In genomic region chr13:80783926-80784325, GRCh38 we compare ENCODE assay signal across 14 cellular contexts.
DNase-seq lines count a peak whose midpoint lies in the region; ATAC-seq and TF ChIP-seq lines count a peak whose summit lies in the region.
"Had no signal": no experiment of that assay in that cellular context is flagged by ENCODE, and none has a peak within 500 bp of the region (broad histone marks: within the 10 kb centered on the region; RNA-seq: fewer than 3 reads in every experiment).

No MANE protein-coding gene starts in this region.

- H3K23ac ChIP-seq in mesenchymal stem cell (ENCODE audit: low read length in 2 of 2) = no peak overlapping the region

- H3K4me2 ChIP-seq in fibroblast of lung (ENCODE audit: extremely low read depth, insufficient read depth, low read length) (no peak overlapping the region), mesenchymal stem cell (ENCODE audit: low read length, poor library complexity, severe bottlenecking) (no peak overlapping the region)

- H4K20me1 ChIP-seq in fibroblast of lung (ENCODE audit: control insufficient read depth, extremely low read depth, insufficient read depth, low read length) = no peaks in the 10 kb centered on the region

- no peak overlapping the region for H3K18ac ChIP-seq in mesenchymal stem cell (ENCODE audit: low read depth in 1 of 2, low read length in 2 of 2)

- H2BK15ac ChIP-seq in mesenchymal stem cell (ENCODE audit: low read depth, poor library complexity, severe bottlenecking) = no peak overlapping the region

- no peak overlapping the region for H3K27ac ChIP-seq in fibroblast of lung (ENCODE audit: insufficient read depth, low read length)
- no peak overlapping the region for H3K27ac ChIP-seq in mesenchymal stem cell (ENCODE audit: low read length, poor library complexity, severe bottlenecking)
- H3K27ac ChIP-seq: body of pancreas, right lobe of liver, suprapubic skin had no signal

- ATAC-seq in GM18873 (IDR thresholded peaks at IDR 0.05; ENCODE audit: low FRiP score, unreplicated experiment) (no peak), GM18520 (IDR thresholded peaks at IDR 0.05; ENCODE audit: unreplicated experiment) (no peak), GM21723 (IDR thresholded peaks at IDR 0.05; ENCODE audit: unreplicated experiment) (no peak)
- ATAC-seq: body of pancreas, right lobe of liver had no signal

- no peak for TF ChIP-seq CTCF in fibroblast of lung (conservative IDR thresholded peaks at IDR 0.05 in 1 of 2, IDR thresholded peaks at IDR 0.05 in 1 of 2; ENCODE audit: low read depth in 1 of 2, low read length in 2 of 2)

- no peak overlapping the region for H2AK5ac ChIP-seq in mesenchymal stem cell (ENCODE audit: low read length, severe bottlenecking)

- H2AFZ ChIP-seq in fibroblast of lung (ENCODE audit: low read length) (no peak overlapping the region), mesenchymal stem cell (ENCODE audit: low read depth, low read length) (no peak overlapping the region)

- H3K4me3 ChIP-seq in fibroblast of lung (replicated peaks in 1 of 4; ENCODE audit: control extremely low read depth in 1 of 4, insufficient read depth in 1 of 4, low read depth in 3 of 4, low read length in 4 of 4) (no peak overlapping the region), mesenchymal stem cell (ENCODE audit: insufficient read depth in 1 of 2, low read depth in 1 of 2, low read length in 2 of 2) (no peak overlapping the region)
- H3K4me3 ChIP-seq: body of pancreas, right lobe of liver, suprapubic skin had no signal

- H3K9me3 ChIP-seq in fibroblast of lung (ENCODE audit: control insufficient read depth, insufficient read depth, low read depth, low read length) (no peaks in the 10 kb centered on the region), mesenchymal stem cell (ENCODE audit: control insufficient read depth, low read length) (no peaks in the 10 kb centered on the region)
- H3K9me3 ChIP-seq: body of pancreas, Caco-2, right lobe of liver, suprapubic skin had no signal

- H3K4me1 ChIP-seq in fibroblast of lung (ENCODE audit: control insufficient read depth, extremely low read depth, insufficient read depth, low read length) (no peaks in the 10 kb centered on the region), mesenchymal stem cell (ENCODE audit: control insufficient read depth, insufficient read depth, low read depth, low read length) (no peaks in the 10 kb centered on the region)
- H3K4me1 ChIP-seq: body of pancreas, Caco-2, right lobe of liver, suprapubic skin had no signal

- no peak overlapping the region for H3K4ac ChIP-seq in mesenchymal stem cell (ENCODE audit: low read depth in 1 of 2, low read length in 2 of 2)

- no peak overlapping the region for H2BK5ac ChIP-seq in mesenchymal stem cell (ENCODE audit: low read depth, low read length, poor library complexity, severe bottlenecking)

- in situ Hi-C loops in ACHN (cut with HindIII; ENCODE audit: low pct_ligation_motif_present, low pct_unique_long_range_greater_than_20kb, low sequenced_read_pairs) = no loop called here
- in situ Hi-C loops in SK-MEL-5 (cut with HindIII; ENCODE audit: low pct_unique_long_range_greater_than_20kb, low sequenced_read_pairs) = no loop called here

- H2BK120ac ChIP-seq in mesenchymal stem cell (ENCODE audit: low read depth, low read length) = no peak overlapping the region

- intact Hi-C loops in head of caudate nucleus (cut with DNase I) = no loop called here

- WGBS in mesenchymal stem cell = 93% methylated on average over 2 of the region's 2 CpGs

- no peaks in the 10 kb centered on the region for H3K36me3 ChIP-seq in fibroblast of lung (ENCODE audit: control insufficient read depth, insufficient read depth, low read length)
- no peaks in the 10 kb centered on the region for H3K36me3 ChIP-seq in mesenchymal stem cell (ENCODE audit: control insufficient read depth in 1 of 2, insufficient read depth in 2 of 2, low read depth in 1 of 2, low read length in 2 of 2)
- H3K36me3 ChIP-seq: right lobe of liver, suprapubic skin had no signal

- H3K27me3 ChIP-seq in fibroblast of lung (ENCODE audit: control insufficient read depth, insufficient read depth, low read length) = no peaks in the 10 kb centered on the region
- no peaks in the 10 kb centered on the region for H3K27me3 ChIP-seq in mesenchymal stem cell (ENCODE audit: control insufficient read depth in 1 of 2, insufficient read depth in 1 of 2, low read length in 2 of 2)
- H3K27me3 ChIP-seq: body of pancreas, right lobe of liver, suprapubic skin had no signal

- H2BK12ac ChIP-seq in mesenchymal stem cell (ENCODE audit: low read length in 2 of 2) = no peak overlapping the region

- peak; percentile 48 for DNase-seq in ACHN
- DNase-seq in SK-MEL-5 (ENCODE audit: low read depth, low spot score) = peak; percentile 22
- peak; percentile 39 to 93 for DNase-seq in fibroblast of lung (ENCODE audit: low read depth in 2 of 2)
- peak; percentile 17 for DNase-seq in mesenchymal stem cell
- DNase-seq in head of caudate nucleus = no peak
- DNase-seq: activated CD4-positive, alpha-beta T cell treated with anti-CD3 and anti-CD28 coated beads, Interleukin-2, amount 10 ng/mL, durations not matched to agents 24 days and 14 days; body of pancreas; Caco-2; KG1; right lobe of liver had no signal

- H3K79me2 ChIP-seq in fibroblast of lung (ENCODE audit: control insufficient read depth, insufficient read depth, low read length) = no peaks in the 10 kb centered on the region

- H3K79me1 ChIP-seq in mesenchymal stem cell (replicated peaks; ENCODE audit: low read length, poor library complexity, severe bottlenecking) = no peaks in the 10 kb centered on the region

- H4K91ac ChIP-seq in mesenchymal stem cell (ENCODE audit: low read length) = no peak overlapping the region

- H3K9ac ChIP-seq in fibroblast of lung (ENCODE audit: insufficient read depth, low read length) (no peak overlapping the region), mesenchymal stem cell (ENCODE audit: low read length) (peak overlapping the region; percentile 76)

- no peak overlapping the region for H4K8ac ChIP-seq in mesenchymal stem cell (ENCODE audit: low read length)

- no peak overlapping the region for H3K14ac ChIP-seq in mesenchymal stem cell (ENCODE audit: low read length in 2 of 2)

Comparison
In these comparisons a context has a peak if more than half of its experiments do, and no peak if none do; other contexts are left out.
1. DNase-seq: peak in ACHN (single experiment), SK-MEL-5 (single experiment), fibroblast of lung (2 of 2) and mesenchymal stem cell (single experiment); none in head of caudate nucleus (0 of 42).